Comparison of ENCODE assay signal across 31 cellular contexts in genomic region chr19:29387586-29387985, GRCh38.
"Had no signal": no experiment of that assay in that cellular context is flagged by ENCODE, and none has a peak within 500 bp of the region (broad histone marks: within the 10 kb centered on the region; RNA-seq: fewer than 3 reads in every experiment).

No MANE protein-coding gene starts in this region.

- H3K27me3 ChIP-seq: ascending aorta, breast epithelium, cardiac muscle cell, dorsolateral prefrontal cortex, esophagus muscularis mucosa, foreskin keratinocyte, gastrocnemius medialis had no signal

- H3K27ac ChIP-seq: ascending aorta, breast epithelium, cardiac muscle cell, coronary artery, esophagus muscularis mucosa, foreskin keratinocyte, gastrocnemius medialis, heart left ventricle had no signal

- H3K4me3 ChIP-seq: ascending aorta, breast epithelium, cardiac muscle cell, coronary artery, dorsolateral prefrontal cortex, esophagus muscularis mucosa, gastrocnemius medialis, heart left ventricle had no signal

- H3K36me3 ChIP-seq: ascending aorta, breast epithelium, cardiac muscle cell, esophagus muscularis mucosa, gastrocnemius medialis, heart left ventricle had no signal

- H3K4me1 ChIP-seq: ascending aorta, breast epithelium, esophagus muscularis mucosa, foreskin keratinocyte, gastrocnemius medialis, heart left ventricle had no signal

- DNase-seq: activated CD4-positive, alpha-beta memory T cell treated with anti-CD3 and anti-CD28 coated beads, Interleukin-2, amount 10 ng/mL, durations not matched to agents 7 days and 5 days; activated CD4-positive, alpha-beta T cell treated with anti-CD3 and anti-CD28 coated beads for 4 hours; activated CD4-positive, alpha-beta T cell treated with anti-CD3 and anti-CD28 coated beads, Interleukin-2, amount 10 ng/mL, durations not matched to agents 7 days and 5 days; activated CD4-positive, alpha-beta T cell treated with anti-CD3 and anti-CD28 coated beads, Interleukin-2, amount 50 U/mL, for 4 hours; activated CD4-positive, CD25-positive, alpha-beta regulatory T cell; activated CD4-positive, CD25-positive, alpha-beta regulatory T cell treated with anti-CD3 and anti-CD28 coated beads, Interleukin-2, amount 50 U/mL, for 72 hours; activated CD8-positive, alpha-beta memory T cell treated with anti-CD3 and anti-CD28 coated beads, Interleukin-2, amount 50 U/mL, for 48 hours; activated gamma-delta T cell; activated naive CD4-positive, alpha-beta T cell; activated naive CD4-positive, alpha-beta T cell treated with anti-CD3 and anti-CD28 coated beads, Interleukin-2, amount 10 ng/mL, durations not matched to agents 7 days and 5 days; activated naive CD8-positive, alpha-beta T cell treated with anti-CD3 and anti-CD28 coated beads, Interleukin-2, amount 10 ng/mL, durations not matched to agents 7 days and 5 days; activated T-cell treated with anti-CD3 and anti-CD28 coated beads for 4 hours; activated T-cell treated with anti-CD3 and anti-CD28 coated beads, Interleukin-2, amount 50 U/mL, for 24 hours; activated T-cell treated with anti-CD3 and anti-CD28 coated beads, Interleukin-2, amount 50 U/mL, for 72 hours; central memory CD4-positive, alpha-beta T cell; cerebellar nuclear complex; effector memory CD4-positive, alpha-beta T cell; endodermal cell; foreskin keratinocyte; gastrocnemius medialis; glutamatergic neuron; T-helper 1 cell; T-helper 17 cell; T1000 had no signal
